ENCODE assay signal across 8 cellular contexts in the genomic region with DNA sequence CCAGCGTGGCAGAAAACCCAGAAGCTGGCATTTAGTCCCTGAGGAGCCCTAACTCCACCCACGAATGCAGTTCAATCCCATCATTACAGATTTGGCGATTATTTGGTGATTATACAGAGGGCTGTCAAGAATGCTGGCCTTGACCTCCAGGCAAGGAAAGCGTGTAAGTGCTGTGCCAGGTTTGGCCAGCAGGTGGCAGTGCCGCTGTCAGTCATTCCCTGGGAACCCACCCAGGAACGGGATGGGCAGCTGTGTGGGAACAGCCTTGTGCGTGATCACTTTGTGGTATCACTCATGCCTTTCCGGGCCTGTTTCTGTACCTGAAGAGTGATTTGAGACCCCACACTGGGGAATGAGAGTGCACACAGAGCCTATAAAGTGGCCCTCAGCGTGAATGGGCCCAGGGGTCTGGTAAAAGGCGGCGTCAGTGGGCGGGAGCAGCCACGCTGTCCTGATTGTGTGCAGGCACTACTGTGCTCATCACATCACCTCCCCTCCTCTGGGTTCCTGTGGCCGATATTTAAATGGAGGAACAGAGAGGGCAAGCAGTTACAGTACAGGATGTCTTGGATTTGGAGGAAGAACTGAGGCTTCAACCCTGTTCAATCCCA.
DNase-seq lines count a peak whose midpoint lies in the region; ATAC-seq and TF ChIP-seq lines count a peak whose summit lies in the region.

No MANE protein-coding gene starts in this region.

- H3K9me3 Mint-ChIP-seq in chondrocyte (ENCODE audit: low read depth), result no peaks in the 10 kb centered on the region

- no peak overlapping the region for H3K4me3 Mint-ChIP-seq in chondrocyte (ENCODE audit: unreplicated experiment)

- TF ChIP-seq CTCF in chondrocyte (IDR thresholded peaks at IDR 0.05) (peak; percentile 98), liver (IDR thresholded peaks at IDR 0.05; ENCODE audit: low read depth, low read length, missing input control) (peak; percentile 81)

- in situ Hi-C loops in KBM-7 (cut with MboI; ENCODE audit: low pct_unique_long_range_greater_than_20kb, low sequenced_read_pairs), result no loop called here

- 41% methylated on average over 14 of the region's 14 CpGs for WGBS in liver

- H3K27me3 Mint-ChIP-seq in chondrocyte (ENCODE audit: low read depth), result no peaks in the 10 kb centered on the region

- H3K27ac Mint-ChIP-seq in chondrocyte (ENCODE audit: unreplicated experiment), result peak overlapping the region; percentile 22

- no peaks in the 10 kb centered on the region for H3K36me3 ChIP-seq in liver (ENCODE audit: control insufficient read depth in 4 of 4, insufficient read depth in 3 of 4, low read depth in 1 of 4, low read length in 3 of 4)

- H3K4me1 ChIP-seq in liver (ENCODE audit: control insufficient read depth in 4 of 4, insufficient read depth in 4 of 4, low read length in 3 of 4), result no peaks in the 10 kb centered on the region

- H3K27ac ChIP-seq in liver (ENCODE audit: low read depth in 1 of 2, low read length in 2 of 2), result no peak overlapping the region

- H3K4me3 ChIP-seq in liver (ENCODE audit: low read depth in 1 of 3, low read length in 3 of 3), result no peak overlapping the region

- peaks cover 3% of the 10 kb centered on the region for H3K4me1 Mint-ChIP-seq in chondrocyte (ENCODE audit: low read depth)

- no peaks in the 10 kb centered on the region for H3K27me3 ChIP-seq in liver (ENCODE audit: control insufficient read depth in 4 of 4, insufficient read depth in 4 of 4, low read length in 3 of 4)

- no peak for ATAC-seq in GM18511 (IDR thresholded peaks at IDR 0.05; ENCODE audit: unreplicated experiment)

- H3K9me3 ChIP-seq in liver (ENCODE audit: control insufficient read depth in 4 of 4, low read length in 3 of 4), result no peaks in the 10 kb centered on the region

- H3K9ac ChIP-seq in liver (ENCODE audit: low read depth in 1 of 2, low read length in 2 of 2), result no peak overlapping the region

- DNase-seq in EH (ENCODE audit: low read depth), result peak; percentile 55
- DNase-seq in KBM-7, result peak; percentile 42
- peak; percentile 30 to 64 for DNase-seq in activated CD4-positive, alpha-beta T cell treated with anti-CD3 and anti-CD28 coated beads for 4 hours
- DNase-seq in chondrocyte (ENCODE audit: low spot score), result no peak
- DNase-seq in stimulated activated CD8-positive, alpha-beta memory T cell treated with anti-CD3 and anti-CD28 coated beads, Interleukin-12 subunit alpha, Interleukin-12 subunit beta, amount 100 ng/mL, for 4 hours (ENCODE audit: low read depth), result peak; percentile 8
- DNase-seq in mesenteric fat pad (ENCODE audit: low spot score), result no peak

- peak; percentile 51 to 71 for TF ChIP-seq RAD21 in liver (IDR thresholded peaks at IDR 0.05)

- peaks cover 9% of the 10 kb centered on the region for H3K36me3 Mint-ChIP-seq in chondrocyte (ENCODE audit: low read depth)

TF ChIP-seq in liver, 16 proteins besides CTCF, POLR2A, EP300 and RAD21:
- no peak for TF ChIP-seq HNF4G (IDR thresholded peaks at IDR 0.05)
- TF ChIP-seq REST (IDR thresholded peaks at IDR 0.05), result no peak
- peak; percentile 38 for TF ChIP-seq NR2F2 (IDR thresholded peaks at IDR 0.05)

Comparison
In these comparisons a context has a peak if more than half of its experiments do, and no peak if none do; other contexts are left out.
1. DNase-seq: peak in EH (single experiment), KBM-7 (single experiment), activated CD4-positive, alpha-beta T cell treated with anti-CD3 and anti-CD28 coated beads for 4 hours (2 of 2) and stimulated activated CD8-positive, alpha-beta memory T cell treated with anti-CD3 and anti-CD28 coated beads, Interleukin-12 subunit alpha, Interleukin-12 subunit beta, amount 100 ng/mL, for 4 hours (single experiment); none in chondrocyte (single experiment) and mesenteric fat pad (single experiment).